8 cellular contexts compared by ENCODE assay signal in the genomic region with DNA sequence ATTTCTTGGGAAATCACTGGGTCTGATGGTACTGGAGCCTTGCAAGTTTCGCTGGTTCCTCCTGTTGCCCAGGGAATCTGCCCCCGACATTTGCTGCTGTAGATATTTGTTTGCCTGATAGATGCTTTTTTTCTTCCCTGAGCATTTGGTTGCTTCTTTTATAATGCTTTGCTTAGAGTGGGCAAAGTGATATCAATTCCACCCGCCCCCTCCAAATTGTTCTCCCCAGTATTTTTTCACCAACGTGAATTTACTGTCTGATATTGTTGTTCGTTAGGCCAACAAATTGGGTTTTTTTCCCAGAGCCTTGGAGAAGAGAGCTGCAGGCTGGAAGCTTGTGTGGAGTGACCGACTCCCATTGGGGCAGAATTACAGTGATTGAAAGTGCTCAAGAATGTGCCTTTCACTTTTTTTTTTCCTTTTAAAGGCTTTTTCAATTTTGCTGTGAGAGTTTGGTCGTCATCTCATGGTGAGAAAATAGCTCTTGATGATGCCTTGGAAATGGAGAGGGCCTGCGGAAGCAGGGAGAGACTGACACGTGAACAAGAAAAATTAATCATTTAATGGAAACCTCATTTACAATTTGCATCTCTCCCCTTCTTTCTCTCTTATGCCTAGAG. TPM values are rescaled to one million over a fixed set of nuclear protein-coding genes. Genes with fewer than 3 reads are reported as not detected.
DNase-seq lines count a peak whose midpoint lies in the region; ATAC-seq, FAIRE-seq and TF ChIP-seq lines count a peak whose summit lies in the region.

No MANE protein-coding gene starts in this region.

- CTCF ChIA-PET in RWPE1 (lab: Yijun Ruan, JAX) = interaction anchor here (0.5 to 2.1 kb wide), 33 partner anchors 8 to 886 kb away, joined by 3 to 15 read pairs (median 3); no protein-coding TSS in a partner anchor

- H3K4me2 ChIP-seq in fibroblast of lung (ENCODE audit: extremely low read depth, insufficient read depth, low read length) = peak overlapping the region; percentile 89

- POLR2A ChIA-PET in RWPE1 (lab: Yijun Ruan, JAX; ENCODE audit: low non-redundant PET) = no interaction called here

- H3K9me3 ChIP-seq in fibroblast of lung (ENCODE audit: control insufficient read depth, insufficient read depth, low read depth, low read length) = no peaks in the 10 kb centered on the region

- no peak overlapping the region for H2AFZ ChIP-seq in fibroblast of lung (ENCODE audit: low read length)

- H3K9ac ChIP-seq in fibroblast of lung (ENCODE audit: insufficient read depth, low read length) = peak overlapping the region; percentile 92

- peaks cover 16% of the 10 kb centered on the region for H3K4me1 ChIP-seq in fibroblast of lung (ENCODE audit: control insufficient read depth, extremely low read depth, insufficient read depth, low read length)

- no peaks in the 10 kb centered on the region for H3K27me3 ChIP-seq in fibroblast of lung (ENCODE audit: control insufficient read depth, insufficient read depth, low read length)

- ATAC-seq in GM18907 (IDR thresholded peaks at IDR 0.05; ENCODE audit: unreplicated experiment) = no peak
- ATAC-seq in HG02623 (IDR thresholded peaks at IDR 0.05; ENCODE audit: unreplicated experiment) = no peak

- peak; percentile 55 for TF ChIP-seq CTCF in RWPE1 (conservative IDR thresholded peaks at IDR 0.05; ENCODE audit: low read depth)
- no peak for TF ChIP-seq CTCF in fibroblast of lung (conservative IDR thresholded peaks at IDR 0.05 in 1 of 2, IDR thresholded peaks at IDR 0.05 in 1 of 2; ENCODE audit: low read depth in 1 of 2, low read length in 2 of 2)

- H3K36me3 ChIP-seq in fibroblast of lung (ENCODE audit: control insufficient read depth, insufficient read depth, low read length) = no peaks in the 10 kb centered on the region

- H3K4me3 ChIP-seq in GM08714 (ENCODE audit: low read length) (peak overlapping the region; percentile 88; the same call in 1 of the 2 replicates), fibroblast of lung (replicated peaks in 1 of 4; ENCODE audit: control extremely low read depth in 1 of 4, insufficient read depth in 1 of 4, low read depth in 3 of 4, low read length in 4 of 4) (peak overlapping the region; percentile 58 to 98 (median 85)), skeletal muscle cell (ENCODE audit: low read depth, low read length) (peak overlapping the region; percentile 74)

- no peaks in the 10 kb centered on the region for H4K20me1 ChIP-seq in fibroblast of lung (ENCODE audit: control insufficient read depth, extremely low read depth, insufficient read depth, low read length)

- H3K27ac ChIP-seq in RWPE1 (no peak overlapping the region), fibroblast of lung (ENCODE audit: insufficient read depth, low read length) (peak overlapping the region; percentile 84)

- DNase-seq in RWPE1 (ENCODE audit: low spot score) (no peak), fibroblast of lung (ENCODE audit: low read depth in 2 of 2) (peak; percentile 27 to 55), skeletal muscle cell (ENCODE audit: low read depth) (no peak), HuH-7.5 (ENCODE audit: low spot score) (no peak), H54 (ENCODE audit: insufficient read length, low spot score) (no peak)

- no peak for FAIRE-seq in H54 (lab: Jason Lieb, UNC)

- TF ChIP-seq POLR2A in H54 (IDR thresholded peaks at IDR 0.05; ENCODE audit: low read depth, low read length) = no peak

- peaks cover 66% of the 10 kb centered on the region for H3K79me2 ChIP-seq in fibroblast of lung (ENCODE audit: control insufficient read depth, insufficient read depth, low read length)

RNA-seq across cellular contexts. Expression of a gene that starts 2.5 kb away (rescaled TPM):
- 19.0 and 24.1 TPM in 2 replicates for total RNA-seq in fibroblast of lung
- 26.9 and 90.3 TPM in 2 replicates for polyA plus RNA-seq in fibroblast of lung
- polyA plus RNA-seq in fibroblast of lung (2012) = 30.0 and 94.7 TPM in 2 replicates
- 28.8 and 64.8 TPM in 2 replicates for polyA minus RNA-seq in fibroblast of lung (ENCODE audit: low replicate concordance)

RNA-seq across cellular contexts. Expression of a gene that starts 31.2 kb away (rescaled TPM):
- 144 and 287 TPM in 2 replicates for total RNA-seq in fibroblast of lung
- 303 and 333 TPM in 2 replicates for polyA plus RNA-seq in fibroblast of lung
- polyA plus RNA-seq in fibroblast of lung (2012) = 166 and 194 TPM in 2 replicates
- polyA minus RNA-seq in fibroblast of lung (ENCODE audit: low replicate concordance) = 141 and 268 TPM in 2 replicates

RNA-seq across cellular contexts. Expression of a gene that starts 44.3 kb away (rescaled TPM):
- 17.7 TPM in 2 replicates for total RNA-seq in fibroblast of lung
- polyA plus RNA-seq in fibroblast of lung = 10.3 and 18.1 TPM in 2 replicates
- polyA plus RNA-seq in fibroblast of lung (2012) = 8.6 and 15.0 TPM in 2 replicates
- 1.8 and 4.2 TPM in 2 replicates for polyA minus RNA-seq in fibroblast of lung (ENCODE audit: low replicate concordance)

Comparison
In these comparisons a context has a peak if more than half of its experiments do, and no peak if none do; other contexts are left out.
1. DNase-seq: peak in fibroblast of lung (2 of 2); none in RWPE1 (single experiment), skeletal muscle cell (single experiment), HuH-7.5 (single experiment) and H54 (single experiment).
2. Peak in every context shown above with its lines, with median percentiles within 50 percentile points of each other: H3K4me3 ChIP-seq.